In the genomic region with DNA sequence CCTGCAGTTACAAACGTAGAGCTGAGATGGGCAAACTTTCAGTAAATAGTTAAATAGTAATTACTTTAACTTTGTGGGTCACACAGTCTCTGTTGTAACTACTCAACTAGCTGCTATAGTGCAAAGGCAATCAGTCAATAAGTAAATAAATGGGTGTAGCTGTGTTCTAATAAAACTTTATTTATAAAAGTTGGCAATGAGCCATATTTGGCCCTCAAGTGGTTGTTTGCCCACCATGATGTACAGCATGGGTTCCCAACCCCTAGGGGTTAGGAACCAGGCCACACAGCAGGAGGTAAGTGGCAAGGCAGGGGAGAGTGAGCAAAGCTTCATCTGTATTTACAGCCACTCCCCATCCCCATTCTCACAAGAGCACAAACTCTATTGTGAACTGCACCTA, we compare ENCODE assay signal across 24 cellular contexts. TPM values are rescaled to one million over a fixed set of nuclear protein-coding genes. Genes with fewer than 3 reads are reported as not detected.
DNase-seq lines count a peak whose midpoint lies in the region; ATAC-seq, FAIRE-seq and TF ChIP-seq lines count a peak whose summit lies in the region.
"Had no signal": no experiment of that assay in that cellular context is flagged by ENCODE, and none has a peak within 500 bp of the region (broad histone marks: within the 10 kb centered on the region; RNA-seq: fewer than 3 reads in every experiment).

No MANE protein-coding gene starts in this region.

- POLR2A ChIA-PET in K562 (lab: Yijun Ruan, JAX) = interaction anchor here (0.7 to 1.3 kb wide), 2 partner anchors 11 to 56 kb away, joined by 3 to 4 read pairs; no protein-coding TSS in a partner anchor

- CTCF ChIA-PET in K562 (lab: Yijun Ruan, JAX; ENCODE audit: low intra/inter-chr PET ratio) = no interaction called here

- no peak overlapping the region for H3K9ac ChIP-seq in K562 (ENCODE audit: insufficient read depth in 1 of 2, low read depth in 2 of 2, low read length in 2 of 2)
- H3K9ac ChIP-seq in mesenchymal stem cell (ENCODE audit: low read length) = no peak overlapping the region
- H3K9ac ChIP-seq: BLaER1 had no signal

- H2BK12ac ChIP-seq in mesenchymal stem cell (ENCODE audit: low read length in 2 of 2) = no peak overlapping the region

- BruUV-seq in K562 (replicated peaks; lab: Mats Ljungman, UMichigan) = no TSS peak

- no peak overlapping the region for H3K4me2 ChIP-seq in K562 (ENCODE audit: insufficient read depth, low read length)
- H3K4me2 ChIP-seq in mesenchymal stem cell (ENCODE audit: low read length, poor library complexity, severe bottlenecking) = no peak overlapping the region
- H3K4me2 ChIP-seq: BLaER1 had no signal

- no peak for TF ChIP-seq RAD21 in Ishikawa (IDR thresholded peaks at IDR 0.05; ENCODE audit: low read depth)
- no peak for TF ChIP-seq RAD21 in K562 (CRISPR knock-in tag; conservative IDR thresholded peaks at IDR 0.05 in 1 of 2, IDR thresholded peaks at IDR 0.05 in 1 of 2)

- no peaks in the 10 kb centered on the region for H3K79me2 ChIP-seq in K562 (ENCODE audit: control insufficient read depth, insufficient read depth, low read length)

- H3K4me1 ChIP-seq in K562 (replicated peaks in 1 of 2; ENCODE audit: control insufficient read depth in 2 of 2, insufficient read depth in 2 of 2, low read length in 2 of 2) = no peaks in the 10 kb centered on the region
- H3K4me1 ChIP-seq in mesenchymal stem cell (ENCODE audit: control insufficient read depth, insufficient read depth, low read depth, low read length) = no peaks in the 10 kb centered on the region
- H3K4me1 ChIP-seq: BLaER1 had no signal

- H3K18ac ChIP-seq in mesenchymal stem cell (ENCODE audit: low read depth in 1 of 2, low read length in 2 of 2) = no peak overlapping the region

- no peak for FAIRE-seq in K562 (lab: Jason Lieb, UNC)
- no peak for FAIRE-seq in RCC 7860 (lab: Jason Lieb, UNC)
- FAIRE-seq: GM12892, GM18507 had no signal

- H3K27me3 ChIP-seq in K562 (ENCODE audit: control insufficient read depth in 2 of 2, insufficient read depth in 2 of 2, low read length in 2 of 2) (no peaks in the 10 kb centered on the region; a peak in 2 of 5 replicates), mesenchymal stem cell (ENCODE audit: control insufficient read depth in 1 of 2, insufficient read depth in 1 of 2, low read length in 2 of 2) (no peaks in the 10 kb centered on the region)
- H3K27me3 ChIP-seq: BE2C, BLaER1 had no signal

- no peak overlapping the region for H4K8ac ChIP-seq in mesenchymal stem cell (ENCODE audit: low read length)

- H2AFZ ChIP-seq in K562 (ENCODE audit: low read depth, low read length) (no peak overlapping the region), mesenchymal stem cell (ENCODE audit: low read depth, low read length) (no peak overlapping the region)

- no peaks in the 10 kb centered on the region for H3K9me1 ChIP-seq in K562 (ENCODE audit: control insufficient read depth, insufficient read depth, low read length)

- WGBS in K562 (ENCODE audit: insufficient coverage, low coverage, missing lambda C conversion rate) = 0% methylated on average over 1 of the region's 1 CpG
- WGBS in mesenchymal stem cell = no CpG with 5 or more reads among the region's 1 CpG

- no peak overlapping the region for H3K23ac ChIP-seq in mesenchymal stem cell (ENCODE audit: low read length in 2 of 2)

- H3K4ac ChIP-seq in mesenchymal stem cell (ENCODE audit: low read depth in 1 of 2, low read length in 2 of 2) = no peak overlapping the region

- no peak overlapping the region for H3K14ac ChIP-seq in mesenchymal stem cell (ENCODE audit: low read length in 2 of 2)

- H3K27ac ChIP-seq in K562 (ENCODE audit: extremely low read depth, low read depth, low read length) (no peak overlapping the region), mesenchymal stem cell (ENCODE audit: low read length, poor library complexity, severe bottlenecking) (no peak overlapping the region)
- H3K27ac ChIP-seq: BLaER1 had no signal

- ATAC-seq in K562 = no peak

- H3K36me3 ChIP-seq in K562 (ENCODE audit: control insufficient read depth, insufficient read depth, low read length) (no peaks in the 10 kb centered on the region), mesenchymal stem cell (ENCODE audit: control insufficient read depth in 1 of 2, insufficient read depth in 2 of 2, low read depth in 1 of 2, low read length in 2 of 2) (no peaks in the 10 kb centered on the region)
- H3K36me3 ChIP-seq: BE2C, BLaER1 had no signal

- no peak for TF ChIP-seq POLR2A in K562 (conservative IDR thresholded peaks at IDR 0.05)

- H4K91ac ChIP-seq in mesenchymal stem cell (ENCODE audit: low read length) = no peak overlapping the region

- H3K79me1 ChIP-seq in mesenchymal stem cell (replicated peaks; ENCODE audit: low read length, poor library complexity, severe bottlenecking) = peaks cover 20% of the 10 kb centered on the region

- no peak overlapping the region for H2AK5ac ChIP-seq in mesenchymal stem cell (ENCODE audit: low read length, severe bottlenecking)

- H3K4me3 ChIP-seq in K562 (no peak overlapping the region), mesenchymal stem cell (ENCODE audit: insufficient read depth in 1 of 2, low read depth in 1 of 2, low read length in 2 of 2) (no peak overlapping the region)
- H3K4me3 ChIP-seq: BLaER1 had no signal

- no peak for TF ChIP-seq CTCF in K562 (IDR thresholded peaks at IDR 0.05 in 2 of 3, conservative IDR thresholded peaks at IDR 0.05 in 1 of 3; ENCODE audit: insufficient read depth in 2 of 3, low read depth in 1 of 3, low read length in 3 of 3)

- intact Hi-C loops in K562 (cut with micrococcal nuclease) = no loop called here

- no peak overlapping the region for H2BK5ac ChIP-seq in mesenchymal stem cell (ENCODE audit: low read depth, low read length, poor library complexity, severe bottlenecking)

- no peak overlapping the region for H2BK120ac ChIP-seq in mesenchymal stem cell (ENCODE audit: low read depth, low read length)

- TF ChIP-seq EP300 in Ishikawa (IDR thresholded peaks at IDR 0.05; ENCODE audit: borderline replicate concordance) = no peak
- TF ChIP-seq EP300 in K562 (IDR thresholded peaks at IDR 0.05; ENCODE audit: low read length) = no peak

- no peak overlapping the region for H2BK15ac ChIP-seq in mesenchymal stem cell (ENCODE audit: low read depth, poor library complexity, severe bottlenecking)

- DNase-seq in NAMALWA (ENCODE audit: low spot score) = peak; percentile 11
- DNase-seq in K562 (ENCODE audit: extremely low read depth in 1 of 4, low spot score in 3 of 4) = no peak
- no peak for DNase-seq in activated T-cell treated with anti-CD3 and anti-CD28 coated beads, Interleukin-2, amount 50 U/mL, for 1 hour
- no peak for DNase-seq in RCC 7860 (ENCODE audit: low spot score)
- no peak for DNase-seq in mesenchymal stem cell
- DNase-seq: 8988T; ACHN; BE2C; C1 segment of cervical spinal cord; CD4-positive, alpha-beta memory T cell; CD4-positive, CD25-positive, alpha-beta regulatory T cell; CD8-positive, alpha-beta memory T cell; COR-L47; DMS 273 treated with DMSO at 0.1 percent for 48 hours; DMS153; DMS53; DMS79; GF-D8 had no signal

- H4K20me1 ChIP-seq in K562 (replicated peaks; ENCODE audit: control insufficient read depth, insufficient read depth, low read length) = no peaks in the 10 kb centered on the region
- H4K20me1 ChIP-seq: BLaER1 had no signal

- no peaks in the 10 kb centered on the region for H3K9me3 ChIP-seq in K562 (replicated peaks; ENCODE audit: control insufficient read depth, insufficient read depth, low read depth, low read length)
- H3K9me3 ChIP-seq in mesenchymal stem cell (ENCODE audit: control insufficient read depth, low read length) = no peaks in the 10 kb centered on the region
- H3K9me3 ChIP-seq: BE2C, BLaER1 had no signal

- in situ Hi-C loops in K562 (cut with MboI) = no loop called here

TF ChIP-seq in Ishikawa, 13 proteins besides CTCF, POLR2A, EP300 and RAD21 (continues in another document):
- TF ChIP-seq YY1 (IDR thresholded peaks at IDR 0.05; ENCODE audit: low read depth) = no peak
- TF ChIP-seq, protein P1, sequence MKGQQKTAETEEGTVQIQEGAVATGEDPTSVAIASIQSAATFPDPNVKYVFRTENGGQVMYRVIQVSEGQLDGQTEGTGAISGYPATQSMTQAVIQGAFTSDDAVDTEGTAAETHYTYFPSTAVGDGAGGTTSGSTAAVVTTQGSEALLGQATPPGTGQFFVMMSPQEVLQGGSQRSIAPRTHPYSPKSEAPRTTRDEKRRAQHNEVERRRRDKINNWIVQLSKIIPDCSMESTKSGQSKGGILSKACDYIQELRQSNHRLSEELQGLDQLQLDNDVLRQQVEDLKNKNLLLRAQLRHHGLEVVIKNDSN (IDR thresholded peaks at IDR 0.05) = no peak

TF ChIP-seq in K562, 482 proteins besides CTCF, POLR2A, EP300 and RAD21 (continues in another document):
- no peak for TF ChIP-seq MBD2 (IDR thresholded peaks at IDR 0.05; ENCODE audit: borderline replicate concordance, low read depth)

RNA-seq across cellular contexts. Expression of gene CHRM5, which starts 44.9 kb away (rescaled TPM):
- total RNA-seq in K562 (2011; cell fraction: chromatin; rRNA removed; ENCODE audit: low replicate concordance) = not detected in 2 replicates
- total RNA-seq in K562 (2011; cell fraction: nucleolus; rRNA removed) = not detected in 2 replicates
- total RNA-seq in K562 (2011; cell fraction: nucleoplasm; rRNA removed) = not detected in 2 replicates
- total RNA-seq in K562 (2014; rRNA removed) = not detected in 2 replicates
- not detected in 2 replicates for total RNA-seq in K562 (2014; rRNA removed; fragmentation: Illumina TruSeq; extraction: Trizol)
- not detected in 2 replicates for total RNA-seq in K562 (2015; rRNA removed; fragmentation: Illumina TruSeq; extraction: Trizol)
- total RNA-seq in K562 (2021) = not detected in 2 replicates
- polyA plus RNA-seq in K562 (2011; rRNA removed) = not detected in 2 replicates
- polyA plus RNA-seq in K562 (2011; cell fraction: cytosol; rRNA removed) = not detected in 2 replicates
- not detected in 2 replicates for polyA plus RNA-seq in K562 (2011; cell fraction: nucleus; rRNA removed)
- polyA plus RNA-seq in K562 (2012) = 0.04 and 0.07 TPM in 2 replicates
- not detected in 2 replicates for polyA plus RNA-seq in K562 (2014; fragmentation: Illumina TruSeq; extraction: Trizol)
- not detected for polyA plus RNA-seq in K562 (2014; fragmentation: Nextera tagmentation; extraction: Ambion mirVana)
- polyA plus RNA-seq in K562 (2014; rRNA removed) = not detected in 2 replicates
- polyA minus RNA-seq in K562 (2011; rRNA and poly(A)+ RNA removed) = not detected in 2 replicates
- polyA minus RNA-seq in K562 (2011; cell fraction: cytosol; rRNA and poly(A)+ RNA removed) = not detected in 2 replicates
- not detected in 2 replicates for polyA minus RNA-seq in K562 (2011; cell fraction: nucleus; rRNA and poly(A)+ RNA removed)
- not detected for polyA plus RNA-seq in mesenchymal stem cell (2013, experiment 1 of 2)
- polyA plus RNA-seq in mesenchymal stem cell (2013, experiment 2 of 2) = 0.03 TPM
- total RNA-seq: A673; CD4-positive, alpha-beta memory T cell; CD4-positive, CD25-positive, alpha-beta regulatory T cell; CD8-positive, alpha-beta memory T cell had no signal
- polyA plus RNA-seq: CD14-positive monocyte; CD4-positive, CD25-positive, alpha-beta regulatory T cell; CD8-positive, alpha-beta memory T cell had no signal
